In the genomic region with DNA sequence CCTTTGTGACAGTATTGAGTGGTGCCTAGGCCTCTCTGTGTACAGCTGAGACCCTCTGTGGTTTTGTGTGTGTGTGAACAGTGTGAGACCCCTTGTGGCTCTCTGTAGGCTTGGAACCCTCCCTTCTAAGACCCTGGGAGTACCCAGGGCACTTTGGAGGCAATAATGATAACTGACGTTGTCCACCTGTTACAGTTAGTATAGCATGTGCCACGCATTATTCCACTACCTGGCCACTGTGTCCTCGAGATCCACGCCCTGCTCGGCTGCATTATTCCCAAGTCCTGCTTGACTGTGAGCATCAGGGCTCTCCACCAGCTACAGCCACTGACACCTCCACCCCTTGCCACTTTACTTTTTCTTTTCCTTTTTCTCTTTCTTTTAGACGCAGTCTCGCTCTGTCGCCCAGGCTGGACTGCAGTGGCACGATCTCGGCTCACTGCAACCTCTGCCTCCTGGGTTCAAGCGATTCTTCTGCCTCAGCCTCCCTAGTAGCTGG, we compare ENCODE assay signal across 1 cellular context.
TF ChIP-seq lines count a peak whose summit lies in the region.

No MANE protein-coding gene starts in this region.

TF ChIP-seq in HepG2, 621 proteins besides CTCF, POLR2A, EP300 and RAD21:
- TF ChIP-seq, protein P1, sequence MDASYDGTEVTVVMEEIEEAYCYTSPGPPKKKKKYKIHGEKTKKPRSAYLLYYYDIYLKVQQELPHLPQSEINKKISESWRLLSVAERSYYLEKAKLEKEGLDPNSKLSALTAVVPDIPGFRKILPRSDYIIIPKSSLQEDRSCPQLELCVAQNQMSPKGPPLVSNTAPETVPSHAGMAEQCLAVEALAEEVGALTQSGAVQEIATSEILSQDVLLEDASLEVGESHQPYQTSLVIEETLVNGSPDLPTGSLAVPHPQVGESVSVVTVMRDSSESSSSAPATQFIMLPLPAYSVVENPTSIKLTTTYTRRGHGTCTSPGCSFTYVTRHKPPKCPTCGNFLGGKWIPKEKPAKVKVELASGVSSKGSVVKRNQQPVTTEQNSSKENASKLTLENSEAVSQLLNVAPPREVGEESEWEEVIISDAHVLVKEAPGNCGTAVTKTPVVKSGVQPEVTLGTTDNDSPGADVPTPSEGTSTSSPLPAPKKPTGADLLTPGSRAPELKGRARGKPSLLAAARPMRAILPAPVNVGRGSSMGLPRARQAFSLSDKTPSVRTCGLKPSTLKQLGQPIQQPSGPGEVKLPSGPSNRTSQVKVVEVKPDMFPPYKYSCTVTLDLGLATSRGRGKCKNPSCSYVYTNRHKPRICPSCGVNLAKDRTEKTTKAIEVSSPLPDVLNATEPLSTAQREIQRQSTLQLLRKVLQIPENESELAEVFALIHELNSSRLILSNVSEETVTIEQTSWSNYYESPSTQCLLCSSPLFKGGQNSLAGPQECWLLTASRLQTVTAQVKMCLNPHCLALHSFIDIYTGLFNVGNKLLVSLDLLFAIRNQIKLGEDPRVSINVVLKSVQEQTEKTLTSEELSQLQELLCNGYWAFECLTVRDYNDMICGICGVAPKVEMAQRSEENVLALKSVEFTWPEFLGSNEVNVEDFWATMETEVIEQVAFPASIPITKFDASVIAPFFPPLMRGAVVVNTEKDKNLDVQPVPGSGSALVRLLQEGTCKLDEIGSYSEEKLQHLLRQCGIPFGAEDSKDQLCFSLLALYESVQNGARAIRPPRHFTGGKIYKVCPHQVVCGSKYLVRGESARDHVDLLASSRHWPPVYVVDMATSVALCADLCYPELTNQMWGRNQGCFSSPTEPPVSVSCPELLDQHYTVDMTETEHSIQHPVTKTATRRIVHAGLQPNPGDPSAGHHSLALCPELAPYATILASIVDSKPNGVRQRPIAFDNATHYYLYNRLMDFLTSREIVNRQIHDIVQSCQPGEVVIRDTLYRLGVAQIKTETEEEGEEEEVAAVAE (CRISPR knock-in tag; IDR thresholded peaks at IDR 0.05; ENCODE audit: borderline replicate concordance): no peak
- TF ChIP-seq, protein P2, sequence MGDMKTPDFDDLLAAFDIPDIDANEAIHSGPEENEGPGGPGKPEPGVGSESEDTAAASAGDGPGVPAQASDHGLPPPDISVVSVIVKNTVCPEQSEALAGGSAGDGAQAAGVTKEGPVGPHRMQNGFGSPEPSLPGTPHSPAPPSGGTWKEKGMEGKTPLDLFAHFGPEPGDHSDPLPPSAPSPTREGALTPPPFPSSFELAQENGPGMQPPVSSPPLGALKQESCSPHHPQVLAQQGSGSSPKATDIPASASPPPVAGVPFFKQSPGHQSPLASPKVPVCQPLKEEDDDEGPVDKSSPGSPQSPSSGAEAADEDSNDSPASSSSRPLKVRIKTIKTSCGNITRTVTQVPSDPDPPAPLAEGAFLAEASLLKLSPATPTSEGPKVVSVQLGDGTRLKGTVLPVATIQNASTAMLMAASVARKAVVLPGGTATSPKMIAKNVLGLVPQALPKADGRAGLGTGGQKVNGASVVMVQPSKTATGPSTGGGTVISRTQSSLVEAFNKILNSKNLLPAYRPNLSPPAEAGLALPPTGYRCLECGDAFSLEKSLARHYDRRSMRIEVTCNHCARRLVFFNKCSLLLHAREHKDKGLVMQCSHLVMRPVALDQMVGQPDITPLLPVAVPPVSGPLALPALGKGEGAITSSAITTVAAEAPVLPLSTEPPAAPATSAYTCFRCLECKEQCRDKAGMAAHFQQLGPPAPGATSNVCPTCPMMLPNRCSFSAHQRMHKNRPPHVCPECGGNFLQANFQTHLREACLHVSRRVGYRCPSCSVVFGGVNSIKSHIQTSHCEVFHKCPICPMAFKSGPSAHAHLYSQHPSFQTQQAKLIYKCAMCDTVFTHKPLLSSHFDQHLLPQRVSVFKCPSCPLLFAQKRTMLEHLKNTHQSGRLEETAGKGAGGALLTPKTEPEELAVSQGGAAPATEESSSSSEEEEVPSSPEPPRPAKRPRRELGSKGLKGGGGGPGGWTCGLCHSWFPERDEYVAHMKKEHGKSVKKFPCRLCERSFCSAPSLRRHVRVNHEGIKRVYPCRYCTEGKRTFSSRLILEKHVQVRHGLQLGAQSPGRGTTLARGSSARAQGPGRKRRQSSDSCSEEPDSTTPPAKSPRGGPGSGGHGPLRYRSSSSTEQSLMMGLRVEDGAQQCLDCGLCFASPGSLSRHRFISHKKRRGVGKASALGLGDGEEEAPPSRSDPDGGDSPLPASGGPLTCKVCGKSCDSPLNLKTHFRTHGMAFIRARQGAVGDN (CRISPR knock-in tag; IDR thresholded peaks at IDR 0.05): peak; percentile 39
- TF ChIP-seq, protein P3, sequence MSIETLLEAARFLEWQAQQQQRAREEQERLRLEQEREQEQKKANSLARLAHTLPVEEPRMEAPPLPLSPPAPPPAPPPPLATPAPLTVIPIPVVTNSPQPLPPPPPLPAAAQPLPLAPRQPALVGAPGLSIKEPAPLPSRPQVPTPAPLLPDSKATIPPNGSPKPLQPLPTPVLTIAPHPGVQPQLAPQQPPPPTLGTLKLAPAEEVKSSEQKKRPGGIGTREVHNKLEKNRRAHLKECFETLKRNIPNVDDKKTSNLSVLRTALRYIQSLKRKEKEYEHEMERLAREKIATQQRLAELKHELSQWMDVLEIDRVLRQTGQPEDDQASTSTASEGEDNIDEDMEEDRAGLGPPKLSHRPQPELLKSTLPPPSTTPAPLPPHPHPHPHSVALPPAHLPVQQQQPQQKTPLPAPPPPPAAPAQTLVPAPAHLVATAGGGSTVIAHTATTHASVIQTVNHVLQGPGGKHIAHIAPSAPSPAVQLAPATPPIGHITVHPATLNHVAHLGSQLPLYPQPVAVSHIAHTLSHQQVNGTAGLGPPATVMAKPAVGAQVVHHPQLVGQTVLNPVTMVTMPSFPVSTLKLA (IDR thresholded peaks at IDR 0.05): peak; percentile 75
- TF ChIP-seq ZBTB38 (CRISPR knock-in tag; IDR thresholded peaks at IDR 0.05): peak; percentile 66; the same call in 1 of the 2 replicates
- TF ChIP-seq, protein P4, sequence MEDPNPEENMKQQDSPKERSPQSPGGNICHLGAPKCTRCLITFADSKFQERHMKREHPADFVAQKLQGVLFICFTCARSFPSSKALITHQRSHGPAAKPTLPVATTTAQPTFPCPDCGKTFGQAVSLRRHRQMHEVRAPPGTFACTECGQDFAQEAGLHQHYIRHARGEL (CRISPR knock-in tag; IDR thresholded peaks at IDR 0.05): no peak
- TF ChIP-seq, protein P5, sequence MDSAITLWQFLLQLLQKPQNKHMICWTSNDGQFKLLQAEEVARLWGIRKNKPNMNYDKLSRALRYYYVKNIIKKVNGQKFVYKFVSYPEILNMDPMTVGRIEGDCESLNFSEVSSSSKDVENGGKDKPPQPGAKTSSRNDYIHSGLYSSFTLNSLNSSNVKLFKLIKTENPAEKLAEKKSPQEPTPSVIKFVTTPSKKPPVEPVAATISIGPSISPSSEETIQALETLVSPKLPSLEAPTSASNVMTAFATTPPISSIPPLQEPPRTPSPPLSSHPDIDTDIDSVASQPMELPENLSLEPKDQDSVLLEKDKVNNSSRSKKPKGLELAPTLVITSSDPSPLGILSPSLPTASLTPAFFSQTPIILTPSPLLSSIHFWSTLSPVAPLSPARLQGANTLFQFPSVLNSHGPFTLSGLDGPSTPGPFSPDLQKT (CRISPR knock-in tag; IDR thresholded peaks at IDR 0.05; ENCODE audit: borderline replicate concordance): no peak
